ENCODE assay signal across 9 cellular contexts in the genomic region with DNA sequence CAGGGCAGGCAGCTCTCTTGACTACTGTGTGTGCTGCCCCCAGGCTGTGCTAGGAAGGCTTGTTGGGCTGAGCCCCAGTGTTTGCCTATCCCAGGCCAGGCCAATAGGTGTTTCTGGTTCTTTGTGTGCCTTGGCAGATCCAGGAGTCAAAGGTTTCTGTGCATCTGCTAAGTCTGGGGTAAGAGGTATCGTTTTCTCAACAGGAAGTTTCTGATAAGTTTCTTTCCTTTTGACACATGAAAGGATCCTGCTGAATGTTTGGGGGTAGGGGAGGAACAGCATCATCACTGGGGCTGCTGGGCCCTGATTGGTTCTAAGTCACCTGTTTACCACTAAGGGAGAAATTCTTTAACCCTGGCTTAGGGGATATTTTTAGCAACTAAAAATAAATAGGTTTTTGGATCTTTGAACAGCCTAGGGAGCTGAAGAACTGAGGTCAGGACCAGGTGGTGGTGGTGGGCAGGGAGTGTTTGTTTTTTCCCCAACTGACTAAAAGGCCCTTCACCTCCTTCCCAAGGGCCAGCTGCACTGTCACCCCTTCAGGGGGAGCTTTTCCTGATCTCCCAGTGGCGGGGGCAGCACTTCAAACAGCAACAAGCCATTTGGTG.
DNase-seq lines count a peak whose midpoint lies in the region; ATAC-seq and TF ChIP-seq lines count a peak whose summit lies in the region.
"Had no signal": no experiment of that assay in that cellular context is flagged by ENCODE, and none has a peak within 500 bp of the region (broad histone marks: within the 10 kb centered on the region; RNA-seq: fewer than 3 reads in every experiment).

No MANE protein-coding gene starts in this region.

- no peaks in the 10 kb centered on the region for H3K9me3 ChIP-seq in mammary epithelial cell (replicated peaks; ENCODE audit: insufficient read depth, low read length)

- no peaks in the 10 kb centered on the region for H3K36me3 ChIP-seq in mammary epithelial cell (ENCODE audit: insufficient read depth, low read length)

- peak overlapping the region; percentile 53 for H3K4me3 Mint-ChIP-seq in central memory CD8-positive, alpha-beta T cell
- H3K4me3 Mint-ChIP-seq in stimulated activated naive B cell treated with anti-CD40 and anti-IgM and Interleukin-4, amounts not matched to agents 10 μg/mL and 1 μg/mL and 100 μg/mL, for 72 hours, result peak overlapping the region in 1 of 2 donors; percentile 6

- intact Hi-C loops in mammary epithelial cell (cut with micrococcal nuclease), result no loop called here

- H4K20me1 ChIP-seq in mammary epithelial cell (ENCODE audit: insufficient read depth, low read length), result no peaks in the 10 kb centered on the region

- no peaks in the 10 kb centered on the region for H3K9me3 Mint-ChIP-seq in central memory CD8-positive, alpha-beta T cell
- H3K9me3 Mint-ChIP-seq in stimulated activated naive B cell treated with anti-CD40 and anti-IgM and Interleukin-4, amounts not matched to agents 10 μg/mL and 1 μg/mL and 100 μg/mL, for 72 hours, result no peaks in the 10 kb centered on the region

- no peak overlapping the region for H3K4me3 ChIP-seq in mammary epithelial cell (replicated peaks in 1 of 3; ENCODE audit: insufficient read depth in 1 of 3, low read depth in 2 of 3, low read length in 3 of 3)
- H3K4me3 ChIP-seq: skin epidermis had no signal

- no peaks in the 10 kb centered on the region for H3K4me1 ChIP-seq in mammary epithelial cell (ENCODE audit: insufficient read depth, low read length)

- H2AFZ ChIP-seq in mammary epithelial cell (ENCODE audit: low read depth, low read length), result no peak overlapping the region

- no peaks in the 10 kb centered on the region for H3K27me3 ChIP-seq in mammary epithelial cell (ENCODE audit: insufficient read depth, low read length)

- no peak overlapping the region for H3K4me2 ChIP-seq in mammary epithelial cell (ENCODE audit: insufficient read depth, low read depth, low read length)

- no peak overlapping the region for H3K9ac ChIP-seq in mammary epithelial cell (ENCODE audit: insufficient read depth, low read length)

- no peaks in the 10 kb centered on the region for H3K27me3 Mint-ChIP-seq in central memory CD8-positive, alpha-beta T cell
- H3K27me3 Mint-ChIP-seq in stimulated activated naive B cell treated with anti-CD40 and anti-IgM and Interleukin-4, amounts not matched to agents 10 μg/mL and 1 μg/mL and 100 μg/mL, for 72 hours, result peaks cover 8 to 15% of the 10 kb centered on the region in 2 donors

- DNase-seq in GM10248 (ENCODE audit: extremely low spot score) (peak; percentile 84), NCI-H69 (lab: John Stamatoyannopoulos, UW) (peak; percentile 20), MV-4-11 (lab: John Stamatoyannopoulos, UW) (no peak), NCI-H774 (lab: John Stamatoyannopoulos, UW) (no peak), mammary epithelial cell (no peak)
- DNase-seq in central memory CD8-positive, alpha-beta T cell (ENCODE audit: low spot score in 2 of 2), result no peak
- no peak for DNase-seq in stimulated activated naive B cell treated with anti-CD40 and anti-IgM and Interleukin-4, amounts not matched to agents 10 μg/mL and 1 μg/mL and 100 μg/mL, for 72 hours

- ATAC-seq in GM21515 (IDR thresholded peaks at IDR 0.05; ENCODE audit: unreplicated experiment), result peak; percentile 71
- ATAC-seq in central memory CD8-positive, alpha-beta T cell (replicated peaks; ENCODE audit: extremely low read depth, poor library complexity, severe bottlenecking), result peak; percentile 90
- ATAC-seq in stimulated activated naive B cell treated with anti-CD40 and anti-IgM and Interleukin-4, amounts not matched to agents 10 μg/mL and 1 μg/mL and 100 μg/mL, for 72 hours (replicated peaks), result peak; percentile 68 to 90

- H3K4me1 Mint-ChIP-seq in central memory CD8-positive, alpha-beta T cell, result peaks cover 24% of the 10 kb centered on the region
- H3K4me1 Mint-ChIP-seq in stimulated activated naive B cell treated with anti-CD40 and anti-IgM and Interleukin-4, amounts not matched to agents 10 μg/mL and 1 μg/mL and 100 μg/mL, for 72 hours, result peaks cover 14 to 19% of the 10 kb centered on the region in 2 donors

- no peak for TF ChIP-seq CTCF in GM10248 (IDR thresholded peaks at IDR 0.05; ENCODE audit: control extremely low read depth, extremely low read depth, low read depth, missing control alignments)
- no peak for TF ChIP-seq CTCF in mammary epithelial cell (conservative IDR thresholded peaks at IDR 0.05 in 1 of 2, IDR thresholded peaks at IDR 0.05 in 1 of 2; ENCODE audit: extremely low read depth in 1 of 2, insufficient read depth in 1 of 2, low read depth in 1 of 2, low read length in 2 of 2)

- no peaks in the 10 kb centered on the region for H3K79me2 ChIP-seq in mammary epithelial cell (ENCODE audit: insufficient read depth, low read length)

- POLR2A ChIA-PET in GM10248 (lab: Yijun Ruan, JAX), result no interaction called here

- WGBS in mammary epithelial cell (ENCODE audit: low coverage, missing lambda C conversion rate), result 65% methylated on average over 2 of the region's 2 CpGs

- H3K27ac ChIP-seq in mammary epithelial cell (ENCODE audit: insufficient read depth, low read depth, low read length), result no peak overlapping the region

- in situ Hi-C loops in mammary epithelial cell (cut with MboI; ENCODE audit: low sequenced_read_pairs in 2 of 2), result no loop called here

- no TSS peak for BruUV-seq in mammary epithelial cell (replicated peaks; lab: Mats Ljungman, UMichigan)

- H3K27ac Mint-ChIP-seq in central memory CD8-positive, alpha-beta T cell (ENCODE audit: low read depth), result peak overlapping the region; percentile 81
- H3K27ac Mint-ChIP-seq in stimulated activated naive B cell treated with anti-CD40 and anti-IgM and Interleukin-4, amounts not matched to agents 10 μg/mL and 1 μg/mL and 100 μg/mL, for 72 hours, result peak overlapping the region; percentile 65

- dilution Hi-C loops in mammary epithelial cell (cut with HindIII; ENCODE audit: low sequenced_read_pairs), result loop anchor here (5.0 kb wide), 1 partner anchor 48 kb away; no protein-coding TSS in a partner anchor

- no peaks in the 10 kb centered on the region for H3K36me3 Mint-ChIP-seq in central memory CD8-positive, alpha-beta T cell (ENCODE audit: insufficient read depth)
- H3K36me3 Mint-ChIP-seq in stimulated activated naive B cell treated with anti-CD40 and anti-IgM and Interleukin-4, amounts not matched to agents 10 μg/mL and 1 μg/mL and 100 μg/mL, for 72 hours, result no peaks in the 10 kb centered on the region

- CTCF ChIA-PET in GM10248 (lab: Yijun Ruan, JAX) (interaction anchor here (1.5 kb wide), 1 partner anchor 94 kb away, joined by 3 read pairs; no protein-coding TSS in a partner anchor), mammary epithelial cell (lab: Charles Lee; ENCODE audit: low non-redundant PET) (no interaction called here)

Comparison
In these comparisons a context has a peak if more than half of its experiments do, and no peak if none do; other contexts are left out.
1. DNase-seq: peak in GM10248 (single experiment) and NCI-H69 (single experiment); none in central memory CD8-positive, alpha-beta T cell (0 of 2), stimulated activated naive B cell treated with anti-CD40 and anti-IgM and Interleukin-4, amounts not matched to agents 10 μg/mL and 1 μg/mL and 100 μg/mL, for 72 hours (single experiment), MV-4-11 (single experiment), NCI-H774 (single experiment) and mammary epithelial cell (single experiment).
2. Peak in every context shown above with its lines, with median percentiles within 50 percentile points of each other: ATAC-seq.